9 cellular contexts compared by ENCODE assay signal in the genomic region with DNA sequence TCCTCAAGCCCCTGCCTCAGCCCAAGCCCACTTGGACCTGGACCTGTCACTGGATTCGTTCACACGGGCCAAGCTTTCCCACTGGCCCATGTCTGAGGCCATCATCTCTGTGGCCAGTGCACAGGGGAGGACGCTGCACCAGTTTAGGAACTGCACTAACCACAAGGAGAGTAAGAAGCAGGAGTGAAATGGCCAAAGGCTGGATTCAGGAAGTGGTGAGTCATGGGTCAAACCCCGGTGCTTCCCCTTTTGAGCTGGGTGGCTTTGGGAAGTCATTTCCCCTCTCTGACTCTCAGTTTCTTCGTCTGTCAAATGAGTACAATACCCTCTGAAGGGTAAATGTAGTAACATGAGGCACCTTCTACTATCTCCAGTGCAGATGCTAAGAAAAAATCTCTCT.
DNase-seq lines count a peak whose midpoint lies in the region; ATAC-seq and TF ChIP-seq lines count a peak whose summit lies in the region.
"Had no signal": no experiment of that assay in that cellular context is flagged by ENCODE, and none has a peak within 500 bp of the region (broad histone marks: within the 10 kb centered on the region; RNA-seq: fewer than 3 reads in every experiment).

No MANE protein-coding gene starts in this region.

- H3K4me3 ChIP-seq in adrenal gland (no peak overlapping the region), left lung (no peak overlapping the region), uterus (no peak overlapping the region)

- DNase-seq in AG08395 (ENCODE audit: low spot score) (peak; percentile 84), HT1080 (ENCODE audit: low read depth) (peak; percentile 67), adrenal gland (peak; percentile 47 to 74 (median 60)), left lung (peak in 1 of 2 donors; percentile 74), uterus (no peak)
- DNase-seq: activated gamma-delta T cell had no signal

- ATAC-seq in left lung (peak; percentile 87), HG03025 (IDR thresholded peaks at IDR 0.05; ENCODE audit: low FRiP score, unreplicated experiment) (no peak), HG03442 (IDR thresholded peaks at IDR 0.05; ENCODE audit: unreplicated experiment) (no peak), GM18502 (IDR thresholded peaks at IDR 0.05; ENCODE audit: poor library complexity, unreplicated experiment) (no peak)

- TF ChIP-seq POLR2A in adrenal gland (IDR thresholded peaks at IDR 0.05) (no peak), uterus (IDR thresholded peaks at IDR 0.05) (no peak)

- H3K4me1 ChIP-seq in adrenal gland (replicated peaks in 1 of 2) (peaks cover 14 to 21% of the 10 kb centered on the region in 2 donors), left lung (peaks cover 0 to 55% of the 10 kb centered on the region in 2 donors), uterus (no peaks in the 10 kb centered on the region)

- peak overlapping the region in 1 of 5 donors; percentile 30 for H3K27ac ChIP-seq in adrenal gland
- peak overlapping the region in 1 of 2 donors; percentile 45 for H3K27ac ChIP-seq in left lung
- no peak overlapping the region for H3K27ac ChIP-seq in uterus

- no peaks in the 10 kb centered on the region for H3K27me3 ChIP-seq in adrenal gland
- H3K27me3 ChIP-seq in left lung = peaks cover 19 to 79% of the 10 kb centered on the region in 2 donors
- no peaks in the 10 kb centered on the region for H3K27me3 ChIP-seq in uterus

- 29 to 52% (median 47%) methylated on average over 2 to 5 of the region's 5 CpGs for WGBS in adrenal gland, 4 donors

- H3K9me3 ChIP-seq in adrenal gland (replicated peaks in 1 of 3) (no peaks in the 10 kb centered on the region), left lung (no peaks in the 10 kb centered on the region), uterus (no peaks in the 10 kb centered on the region)

- intact Hi-C loops in adrenal gland (cut with DNase I) = no loop called here
- intact Hi-C loops in left lung (cut with DNase I) = no loop called here
- intact Hi-C loops in uterus (cut with DNase I; ENCODE audit: low total_unique reads) = no loop called here

- TF ChIP-seq CTCF in adrenal gland (IDR thresholded peaks at IDR 0.05) = no peak
- TF ChIP-seq CTCF in left lung (IDR thresholded peaks at IDR 0.05) = no peak
- TF ChIP-seq CTCF in uterus (IDR thresholded peaks at IDR 0.05) = no peak

- H3K36me3 ChIP-seq in adrenal gland (replicated peaks in 1 of 2) = no peaks in the 10 kb centered on the region
- H3K36me3 ChIP-seq in left lung = no peaks in the 10 kb centered on the region
- H3K36me3 ChIP-seq in uterus = no peaks in the 10 kb centered on the region

Comparison
In these comparisons a context has a peak if more than half of its experiments do, and no peak if none do; other contexts are left out.
1. DNase-seq: peak in AG08395 (single experiment), HT1080 (single experiment) and adrenal gland (7 of 7); none in uterus (0 of 2).